In the genomic region with DNA sequence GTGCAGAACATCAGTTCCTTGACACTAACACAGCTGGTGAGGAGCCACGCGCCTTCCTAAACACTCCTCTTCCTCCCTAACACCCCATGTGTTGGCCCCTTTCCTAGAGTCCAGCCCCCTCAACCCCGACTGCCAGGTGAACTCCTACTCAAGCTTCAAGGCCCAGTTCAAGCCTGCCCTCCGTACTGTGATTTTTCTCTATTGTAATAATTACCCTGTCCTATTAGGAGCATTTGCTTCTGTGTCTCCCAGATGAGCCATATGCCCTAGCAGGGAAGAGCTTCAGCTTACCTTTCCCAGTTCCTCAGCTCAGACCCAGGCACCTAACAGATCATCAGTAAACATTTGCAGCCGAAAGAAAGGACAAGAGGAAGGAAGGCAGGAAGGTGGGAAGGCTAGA, we compare ENCODE assay signal across 34 cellular contexts.
"Had no signal": no experiment of that assay in that cellular context is flagged by ENCODE, and none has a peak within 500 bp of the region (broad histone marks: within the 10 kb centered on the region; RNA-seq: fewer than 3 reads in every experiment).

No MANE protein-coding gene starts in this region.

- H3K4me1 ChIP-seq: adrenal gland, body of pancreas, breast epithelium had no signal

- ATAC-seq: activated CD8-positive, alpha-beta T cell treated with anti-CD3 and anti-CD28 coated beads for 36 hours; activated naive CD4-positive, alpha-beta T cell treated with anti-CD3 and anti-CD28 coated beads, Interleukin-2, amount 50 U/mL, for 72 hours; activated T-cell treated with anti-CD3 and anti-CD28 coated beads, Interleukin-2, amount 50 U/mL, for 4 hours; activated T-cell treated with anti-CD3 and anti-CD28 coated beads, Interleukin-2, amount 50 U/mL, for 72 hours; activated T-helper 17 cell treated with anti-CD3 and anti-CD28 coated beads, Interleukin-2, amount 50 U/mL, for 72 hours; body of pancreas had no signal

- H3K9me3 ChIP-seq: adrenal gland, body of pancreas had no signal

- DNase-seq: activated B cell treated with CpG ODN at 0.5 μM for 24 hours; activated CD4-positive, alpha-beta memory T cell treated with anti-CD3 and anti-CD28 coated beads for 36 hours; activated CD4-positive, alpha-beta T cell treated with anti-CD3 and anti-CD28 coated beads for 4 hours; activated CD4-positive, alpha-beta T cell treated with anti-CD3 and anti-CD28 coated beads, Interleukin-2, amount 10 ng/mL, durations not matched to agents 24 days and 14 days; activated CD4-positive, alpha-beta T cell treated with anti-CD3 and anti-CD28 coated beads, Interleukin-2, amount 50 U/mL, for 1 hour; activated CD4-positive, alpha-beta T cell treated with anti-CD3 and anti-CD28 coated beads, Interleukin-2, amount 50 U/mL, for 4 hours; activated CD4-positive, CD25-positive, alpha-beta regulatory T cell treated with anti-CD3 and anti-CD28 coated beads, Interleukin-2, amount 50 U/mL, for 72 hours; activated CD8-positive, alpha-beta memory T cell treated with anti-CD3 and anti-CD28 coated beads, Interleukin-2, amount 50 U/mL, for 4 hours; activated CD8-positive, alpha-beta T cell treated with anti-CD3 and anti-CD28 coated beads for 36 hours; activated effector memory CD4-positive, alpha-beta T cell treated with anti-CD3 and anti-CD28 coated beads, Interleukin-2, amount 50 U/mL, for 16 hours; activated gamma-delta T cell treated with Interleukin-2 at 50 U/mL for 16 hours; activated naive CD4-positive, alpha-beta T cell; activated naive CD4-positive, alpha-beta T cell treated with anti-CD3 and anti-CD28 coated beads for 36 hours; activated naive CD4-positive, alpha-beta T cell treated with anti-CD3 and anti-CD28 coated beads, Interleukin-2, amount 50 U/mL, for 16 hours; activated naive CD8-positive, alpha-beta T cell treated with anti-CD3 and anti-CD28 coated beads for 36 hours; activated T-cell treated with anti-CD3 and anti-CD28 coated beads for 4 hours; activated T-cell treated with anti-CD3 and anti-CD28 coated beads, Interleukin-2, amount 50 U/mL, for 1 hour; activated T-cell treated with anti-CD3 and anti-CD28 coated beads, Interleukin-2, amount 50 U/mL, for 4 hours; activated T-cell treated with anti-CD3 and anti-CD28 coated beads, Interleukin-2, amount 50 U/mL, for 72 hours; adrenal gland; amniotic stem cell; aorta; body of pancreas; brain microvascular endothelial cell; central memory CD4-positive, alpha-beta T cell; T-helper 1 cell; T-helper 2 cell; T-helper 9 cell had no signal

- FAIRE-seq: astrocyte, TTC549 had no signal

- H3K27ac ChIP-seq: adrenal gland, body of pancreas, brain microvascular endothelial cell, breast epithelium, VCaP had no signal

- H3K27me3 ChIP-seq: adrenal gland, body of pancreas, brain microvascular endothelial cell had no signal

- H3K4me3 ChIP-seq: adrenal gland, body of pancreas, breast epithelium had no signal

- H3K36me3 ChIP-seq: adrenal gland, brain microvascular endothelial cell, breast epithelium had no signal
